18 cellular contexts compared by ENCODE assay signal in the genomic region with DNA sequence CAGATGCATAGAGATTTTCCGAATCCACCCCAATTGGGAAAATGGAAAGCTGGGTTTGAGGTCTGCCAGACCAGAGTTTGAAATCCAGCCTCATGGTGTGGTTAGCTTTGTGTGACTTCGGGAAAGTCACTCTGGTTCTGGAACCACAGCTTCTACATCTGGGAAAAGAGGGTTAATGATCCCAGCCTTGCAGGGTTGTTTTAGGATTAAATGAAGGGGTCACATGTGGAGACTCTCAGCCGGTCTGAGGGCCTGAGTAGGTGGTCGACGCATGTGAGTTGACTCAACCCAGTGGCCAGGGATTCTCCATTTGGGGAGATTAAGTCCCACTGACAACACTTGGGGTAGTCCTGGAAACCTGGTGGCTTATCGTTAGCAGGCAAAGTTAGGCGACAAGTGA. TPM values are rescaled to one million over a fixed set of nuclear protein-coding genes. Genes with fewer than 3 reads are reported as not detected.
DNase-seq lines count a peak whose midpoint lies in the region; ATAC-seq and TF ChIP-seq lines count a peak whose summit lies in the region.
"Had no signal": no experiment of that assay in that cellular context is flagged by ENCODE, and none has a peak within 500 bp of the region (broad histone marks: within the 10 kb centered on the region; RNA-seq: fewer than 3 reads in every experiment).

No MANE protein-coding gene starts in this region.

- H3K9me3 Mint-ChIP-seq in activated CD8-positive, alpha-beta memory T cell treated with anti-CD3 and anti-CD28 coated beads, Interleukin-2, amount 10 ng/mL, durations not matched to agents 7 days and 5 days (ENCODE audit: low read depth): no peaks in the 10 kb centered on the region
- H3K9me3 Mint-ChIP-seq: CD8-positive, alpha-beta T cell had no signal

- H3K27me3 ChIP-seq in fibroblast of lung (ENCODE audit: control insufficient read depth, insufficient read depth, low read length) (no peaks in the 10 kb centered on the region), smooth muscle cell (ENCODE audit: low read depth) (no peaks in the 10 kb centered on the region)
- H3K27me3 ChIP-seq: BLaER1 treated with 17β-estradiol and CSF1 and Interleukin-3, amounts not matched to agents 10 nM and 100 nM had no signal

- no peak overlapping the region for H3K27ac ChIP-seq in fibroblast of lung (ENCODE audit: insufficient read depth, low read length)
- H3K27ac ChIP-seq in smooth muscle cell (ENCODE audit: low read depth): peak overlapping the region; percentile 1
- H3K27ac ChIP-seq: BLaER1 treated with 17β-estradiol and CSF1 and Interleukin-3, amounts not matched to agents 10 nM and 100 nM; GM23248; HL-60 had no signal

- H3K36me3 ChIP-seq in fibroblast of lung (ENCODE audit: control insufficient read depth, insufficient read depth, low read length): no peaks in the 10 kb centered on the region
- H3K36me3 ChIP-seq in smooth muscle cell (ENCODE audit: low read depth): no peaks in the 10 kb centered on the region

- WGBS in smooth muscle cell (ENCODE audit: low lambda C conversion rate): 47% methylated on average over 7 of the region's 7 CpGs

- H3K4me3 ChIP-seq in fibroblast of lung (replicated peaks in 1 of 4; ENCODE audit: control extremely low read depth in 1 of 4, insufficient read depth in 1 of 4, low read depth in 3 of 4, low read length in 4 of 4): no peak overlapping the region
- H3K4me3 ChIP-seq in smooth muscle cell: no peak overlapping the region
- H3K4me3 ChIP-seq: BLaER1 treated with 17β-estradiol and CSF1 and Interleukin-3, amounts not matched to agents 10 nM and 100 nM; GM23248; HAP-1 had no signal

- H4K20me1 ChIP-seq in fibroblast of lung (ENCODE audit: control insufficient read depth, extremely low read depth, insufficient read depth, low read length) (no peaks in the 10 kb centered on the region), smooth muscle cell (ENCODE audit: low read depth) (peaks cover 73% of the 10 kb centered on the region)

- peaks cover 15% of the 10 kb centered on the region for H3K4me1 Mint-ChIP-seq in activated CD8-positive, alpha-beta memory T cell treated with anti-CD3 and anti-CD28 coated beads, Interleukin-2, amount 10 ng/mL, durations not matched to agents 7 days and 5 days
- peaks cover 7% of the 10 kb centered on the region for H3K4me1 Mint-ChIP-seq in T-helper 17 cell

- H3K9ac ChIP-seq in fibroblast of lung (ENCODE audit: insufficient read depth, low read length): no peak overlapping the region
- H3K9ac ChIP-seq in smooth muscle cell (ENCODE audit: low read depth): no peak overlapping the region
- H3K9ac ChIP-seq: BLaER1 treated with 17β-estradiol and CSF1 and Interleukin-3, amounts not matched to agents 10 nM and 100 nM; GM23248 had no signal

- no peak overlapping the region for H3K27ac Mint-ChIP-seq in activated CD8-positive, alpha-beta memory T cell treated with anti-CD3 and anti-CD28 coated beads, Interleukin-2, amount 10 ng/mL, durations not matched to agents 7 days and 5 days
- peak overlapping the region; percentile 56 for H3K27ac Mint-ChIP-seq in T-helper 17 cell
- H3K27ac Mint-ChIP-seq: CD8-positive, alpha-beta T cell had no signal

- H3K79me2 ChIP-seq in fibroblast of lung (ENCODE audit: control insufficient read depth, insufficient read depth, low read length) (peaks cover 85% of the 10 kb centered on the region), smooth muscle cell (ENCODE audit: low read depth) (peaks cover 94% of the 10 kb centered on the region)

- H3K4me1 ChIP-seq in fibroblast of lung (ENCODE audit: control insufficient read depth, extremely low read depth, insufficient read depth, low read length): peaks cover 11% of the 10 kb centered on the region
- peaks cover 27% of the 10 kb centered on the region for H3K4me1 ChIP-seq in smooth muscle cell (ENCODE audit: low read depth)
- H3K4me1 ChIP-seq: HAP-1 had no signal

- H3K4me3 Mint-ChIP-seq in activated CD8-positive, alpha-beta memory T cell treated with anti-CD3 and anti-CD28 coated beads, Interleukin-2, amount 10 ng/mL, durations not matched to agents 7 days and 5 days: no peak overlapping the region
- no peak overlapping the region for H3K4me3 Mint-ChIP-seq in T-helper 17 cell
- H3K4me3 Mint-ChIP-seq: CD8-positive, alpha-beta T cell had no signal

- no peak overlapping the region for H2AFZ ChIP-seq in fibroblast of lung (ENCODE audit: low read length)
- H2AFZ ChIP-seq in smooth muscle cell (ENCODE audit: low read depth): no peak overlapping the region
- H2AFZ ChIP-seq: GM23248 had no signal

- peaks cover 1% of the 10 kb centered on the region for H3K36me3 Mint-ChIP-seq in activated CD8-positive, alpha-beta memory T cell treated with anti-CD3 and anti-CD28 coated beads, Interleukin-2, amount 10 ng/mL, durations not matched to agents 7 days and 5 days
- peaks cover 4% of the 10 kb centered on the region for H3K36me3 Mint-ChIP-seq in T-helper 17 cell (ENCODE audit: low read depth)
- H3K36me3 Mint-ChIP-seq: CD8-positive, alpha-beta T cell had no signal

- H3K27me3 Mint-ChIP-seq in activated CD8-positive, alpha-beta memory T cell treated with anti-CD3 and anti-CD28 coated beads, Interleukin-2, amount 10 ng/mL, durations not matched to agents 7 days and 5 days: peaks cover 9% of the 10 kb centered on the region
- H3K27me3 Mint-ChIP-seq in T-helper 17 cell: peaks cover 26% of the 10 kb centered on the region

- peak; percentile 27 for DNase-seq in activated CD8-positive, alpha-beta memory T cell treated with anti-CD3 and anti-CD28 coated beads, Interleukin-2, amount 10 ng/mL, durations not matched to agents 7 days and 5 days
- no peak for DNase-seq in activated CD8-positive, alpha-beta memory T cell treated with anti-CD3 and anti-CD28 coated beads, Interleukin-2, amount 50 U/mL, for 4 hours
- no peak for DNase-seq in T-helper 17 cell
- no peak for DNase-seq in fibroblast of lung (ENCODE audit: low read depth in 2 of 2)
- DNase-seq in smooth muscle cell (lab: John Stamatoyannopoulos, UW; ENCODE audit: unreplicated experiment): no peak
- DNase-seq in GM20000 (ENCODE audit: low spot score): no peak
- DNase-seq in NCI-H526 (lab: John Stamatoyannopoulos, UW): no peak
- DNase-seq: 8988T; Calu3; CD8-positive, alpha-beta T cell; DMS79 treated with DMSO at 0.1 percent for 48 hours; GF-D8; GM23248; IMR-90 had no signal

- CTCF ChIA-PET in activated CD8-positive, alpha-beta memory T cell treated with anti-CD3 and anti-CD28 coated beads, Interleukin-2, amount 10 ng/mL, durations not matched to agents 7 days and 5 days (lab: Charles Lee): no interaction called here

- H3F3A ChIP-seq in smooth muscle cell (ENCODE audit: low read depth): no peaks in the 10 kb centered on the region

- no peaks in the 10 kb centered on the region for H3K9me3 ChIP-seq in T-helper 17 cell (ENCODE audit: control insufficient read depth, low read length, poor library complexity, severe bottlenecking)
- no peaks in the 10 kb centered on the region for H3K9me3 ChIP-seq in fibroblast of lung (ENCODE audit: control insufficient read depth, insufficient read depth, low read depth, low read length)
- no peaks in the 10 kb centered on the region for H3K9me3 ChIP-seq in smooth muscle cell (replicated peaks; ENCODE audit: low read depth)
- H3K9me3 ChIP-seq: BLaER1 treated with 17β-estradiol and CSF1 and Interleukin-3, amounts not matched to agents 10 nM and 100 nM; HAP-1 had no signal

- H3K4me2 ChIP-seq in fibroblast of lung (ENCODE audit: extremely low read depth, insufficient read depth, low read length): peak overlapping the region; percentile 35
- H3K4me2 ChIP-seq in smooth muscle cell: no peak overlapping the region

- no peak for ATAC-seq in activated CD8-positive, alpha-beta memory T cell treated with anti-CD3 and anti-CD28 coated beads, Interleukin-2, amount 10 ng/mL, durations not matched to agents 7 days and 5 days
- ATAC-seq in T-helper 17 cell: no peak
- no peak for ATAC-seq in HG02759 (IDR thresholded peaks at IDR 0.05; ENCODE audit: unreplicated experiment)
- ATAC-seq: CD8-positive, alpha-beta T cell had no signal

- TF ChIP-seq CTCF in fibroblast of lung (conservative IDR thresholded peaks at IDR 0.05 in 1 of 2, IDR thresholded peaks at IDR 0.05 in 1 of 2; ENCODE audit: low read depth in 1 of 2, low read length in 2 of 2) (no peak), smooth muscle cell (IDR thresholded peaks at IDR 0.05; ENCODE audit: borderline replicate concordance, insufficient read depth, poor library complexity, severe bottlenecking) (no peak), GM20000 (IDR thresholded peaks at IDR 0.05; ENCODE audit: extremely low read depth, missing control alignments) (no peak)

RNA-seq across cellular contexts. Expression of gene ZNF618, which starts 6.1 kb away (rescaled TPM):
- under 1 TPM; 0.54 to 0.79 TPM for total RNA-seq in activated CD8-positive, alpha-beta memory T cell treated with anti-CD3 and anti-CD28 coated beads, Interleukin-2, amount 10 ng/mL, durations not matched to agents 7 days and 5 days
- total RNA-seq in T-helper 17 cell (1 to 10 TPM in 1 of 2 donors, under 1 TPM in 1; 0.60 to 1.7 TPM), fibroblast of lung (5.4 and 8.6 TPM in 2 replicates), smooth muscle cell (7.7 and 9.9 TPM in 2 replicates)
- polyA plus RNA-seq in fibroblast of lung (6.6 and 6.7 TPM in 2 replicates), smooth muscle cell (17.4 and 19.5 TPM in 2 replicates)
- polyA plus RNA-seq in fibroblast of lung (2012): 6.8 and 10.9 TPM in 2 replicates
- 22.3 and 27.2 TPM in 2 replicates for polyA minus RNA-seq in fibroblast of lung (ENCODE audit: low replicate concordance)
